Comparison of ENCODE assay signal across 1 cellular context in the genomic region with DNA sequence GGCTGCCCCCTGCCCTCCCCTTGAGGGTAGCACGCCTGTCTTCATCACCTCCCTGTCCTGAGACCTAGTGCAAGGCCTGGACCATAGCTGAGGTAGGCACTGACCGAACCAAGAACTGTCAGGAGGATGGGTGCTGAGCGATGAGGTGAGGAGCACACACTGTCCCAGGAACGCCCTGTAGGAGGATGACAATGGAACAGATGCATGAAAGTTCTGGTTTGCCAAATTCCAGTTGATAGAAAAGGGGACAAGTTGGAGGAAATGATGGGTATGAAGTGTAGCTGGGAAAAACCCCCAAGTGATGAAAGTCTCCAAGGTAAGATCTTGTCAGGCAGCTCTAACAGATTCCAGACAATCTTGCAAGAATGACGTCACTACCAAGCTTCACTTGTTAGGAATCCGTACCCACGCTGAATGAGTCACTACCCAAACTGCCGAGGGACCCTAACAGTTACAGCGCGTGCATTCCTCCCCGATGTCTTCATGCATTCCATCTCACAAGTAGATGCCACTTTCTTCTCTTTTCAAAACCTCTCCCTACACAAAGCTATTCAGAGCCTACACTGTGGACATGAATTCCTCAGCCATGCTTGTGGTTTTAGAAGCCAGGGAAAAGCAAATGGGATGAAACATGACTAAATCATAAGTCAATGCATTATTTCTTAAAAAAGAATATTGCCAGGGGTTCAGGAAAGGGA.
A peak's percentile ranks its signal among the peaks of the same experiment; 100 is the strongest.
TF ChIP-seq lines count a peak whose summit lies in the region.

No MANE protein-coding gene starts in this region.

TF ChIP-seq in HEK293, 187 proteins besides CTCF, POLR2A, EP300 and RAD21 (continued from another document):
- TF ChIP-seq, protein P1, sequence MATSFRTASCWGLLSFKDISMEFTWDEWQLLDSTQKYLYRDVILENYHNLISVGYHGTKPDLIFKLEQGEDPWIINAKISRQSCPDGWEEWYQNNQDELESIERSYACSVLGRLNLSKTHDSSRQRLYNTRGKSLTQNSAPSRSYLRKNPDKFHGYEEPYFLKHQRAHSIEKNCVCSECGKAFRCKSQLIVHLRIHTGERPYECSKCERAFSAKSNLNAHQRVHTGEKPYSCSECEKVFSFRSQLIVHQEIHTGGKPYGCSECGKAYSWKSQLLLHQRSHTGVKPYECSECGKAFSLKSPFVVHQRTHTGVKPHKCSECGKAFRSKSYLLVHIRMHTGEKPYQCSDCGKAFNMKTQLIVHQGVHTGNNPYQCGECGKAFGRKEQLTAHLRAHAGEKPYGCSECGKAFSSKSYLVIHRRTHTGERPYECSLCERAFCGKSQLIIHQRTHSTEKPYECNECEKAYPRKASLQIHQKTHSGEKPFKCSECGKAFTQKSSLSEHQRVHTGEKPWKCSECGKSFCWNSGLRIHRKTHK (tag by site-specific recombination; IDR thresholded peaks at IDR 0.05) = no peak
- TF ChIP-seq ZNF549 (tag by site-specific recombination; IDR thresholded peaks at IDR 0.05) (no peak), ZNF626 (tag by site-specific recombination; IDR thresholded peaks at IDR 0.05) (no peak), ZNF510 (tag by site-specific recombination; IDR thresholded peaks at IDR 0.05; ENCODE audit: insufficient replicate concordance) (no peak), ZNF768 (tag by site-specific recombination; IDR thresholded peaks at IDR 0.05) (no peak), HOXD13 (CRISPR knock-in tag; IDR thresholded peaks at IDR 0.05; ENCODE audit: borderline replicate concordance) (no peak), SP3 (tag by site-specific recombination; IDR thresholded peaks at IDR 0.05) (peak; percentile 56; the same call in 1 of the 2 replicates), ZNF555 (tag by site-specific recombination; conservative IDR thresholded peaks at IDR 0.05) (no peak), ZNF221 (tag by site-specific recombination; IDR thresholded peaks at IDR 0.05; ENCODE audit: borderline replicate concordance) (no peak), ZNF132 (tag by site-specific recombination; IDR thresholded peaks at IDR 0.05; ENCODE audit: borderline replicate concordance) (no peak)
- TF ChIP-seq, protein P2, sequence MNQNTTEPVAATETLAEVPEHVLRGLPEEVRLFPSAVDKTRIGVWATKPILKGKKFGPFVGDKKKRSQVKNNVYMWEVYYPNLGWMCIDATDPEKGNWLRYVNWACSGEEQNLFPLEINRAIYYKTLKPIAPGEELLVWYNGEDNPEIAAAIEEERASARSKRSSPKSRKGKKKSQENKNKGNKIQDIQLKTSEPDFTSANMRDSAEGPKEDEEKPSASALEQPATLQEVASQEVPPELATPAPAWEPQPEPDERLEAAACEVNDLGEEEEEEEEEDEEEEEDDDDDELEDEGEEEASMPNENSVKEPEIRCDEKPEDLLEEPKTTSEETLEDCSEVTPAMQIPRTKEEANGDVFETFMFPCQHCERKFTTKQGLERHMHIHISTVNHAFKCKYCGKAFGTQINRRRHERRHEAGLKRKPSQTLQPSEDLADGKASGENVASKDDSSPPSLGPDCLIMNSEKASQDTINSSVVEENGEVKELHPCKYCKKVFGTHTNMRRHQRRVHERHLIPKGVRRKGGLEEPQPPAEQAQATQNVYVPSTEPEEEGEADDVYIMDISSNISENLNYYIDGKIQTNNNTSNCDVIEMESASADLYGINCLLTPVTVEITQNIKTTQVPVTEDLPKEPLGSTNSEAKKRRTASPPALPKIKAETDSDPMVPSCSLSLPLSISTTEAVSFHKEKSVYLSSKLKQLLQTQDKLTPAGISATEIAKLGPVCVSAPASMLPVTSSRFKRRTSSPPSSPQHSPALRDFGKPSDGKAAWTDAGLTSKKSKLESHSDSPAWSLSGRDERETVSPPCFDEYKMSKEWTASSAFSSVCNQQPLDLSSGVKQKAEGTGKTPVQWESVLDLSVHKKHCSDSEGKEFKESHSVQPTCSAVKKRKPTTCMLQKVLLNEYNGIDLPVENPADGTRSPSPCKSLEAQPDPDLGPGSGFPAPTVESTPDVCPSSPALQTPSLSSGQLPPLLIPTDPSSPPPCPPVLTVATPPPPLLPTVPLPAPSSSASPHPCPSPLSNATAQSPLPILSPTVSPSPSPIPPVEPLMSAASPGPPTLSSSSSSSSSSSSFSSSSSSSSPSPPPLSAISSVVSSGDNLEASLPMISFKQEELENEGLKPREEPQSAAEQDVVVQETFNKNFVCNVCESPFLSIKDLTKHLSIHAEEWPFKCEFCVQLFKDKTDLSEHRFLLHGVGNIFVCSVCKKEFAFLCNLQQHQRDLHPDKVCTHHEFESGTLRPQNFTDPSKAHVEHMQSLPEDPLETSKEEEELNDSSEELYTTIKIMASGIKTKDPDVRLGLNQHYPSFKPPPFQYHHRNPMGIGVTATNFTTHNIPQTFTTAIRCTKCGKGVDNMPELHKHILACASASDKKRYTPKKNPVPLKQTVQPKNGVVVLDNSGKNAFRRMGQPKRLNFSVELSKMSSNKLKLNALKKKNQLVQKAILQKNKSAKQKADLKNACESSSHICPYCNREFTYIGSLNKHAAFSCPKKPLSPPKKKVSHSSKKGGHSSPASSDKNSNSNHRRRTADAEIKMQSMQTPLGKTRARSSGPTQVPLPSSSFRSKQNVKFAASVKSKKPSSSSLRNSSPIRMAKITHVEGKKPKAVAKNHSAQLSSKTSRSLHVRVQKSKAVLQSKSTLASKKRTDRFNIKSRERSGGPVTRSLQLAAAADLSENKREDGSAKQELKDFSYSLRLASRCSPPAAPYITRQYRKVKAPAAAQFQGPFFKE (tag by site-specific recombination; IDR thresholded peaks at IDR 0.05; ENCODE audit: borderline replicate concordance) = no peak
- TF ChIP-seq, protein P3, sequence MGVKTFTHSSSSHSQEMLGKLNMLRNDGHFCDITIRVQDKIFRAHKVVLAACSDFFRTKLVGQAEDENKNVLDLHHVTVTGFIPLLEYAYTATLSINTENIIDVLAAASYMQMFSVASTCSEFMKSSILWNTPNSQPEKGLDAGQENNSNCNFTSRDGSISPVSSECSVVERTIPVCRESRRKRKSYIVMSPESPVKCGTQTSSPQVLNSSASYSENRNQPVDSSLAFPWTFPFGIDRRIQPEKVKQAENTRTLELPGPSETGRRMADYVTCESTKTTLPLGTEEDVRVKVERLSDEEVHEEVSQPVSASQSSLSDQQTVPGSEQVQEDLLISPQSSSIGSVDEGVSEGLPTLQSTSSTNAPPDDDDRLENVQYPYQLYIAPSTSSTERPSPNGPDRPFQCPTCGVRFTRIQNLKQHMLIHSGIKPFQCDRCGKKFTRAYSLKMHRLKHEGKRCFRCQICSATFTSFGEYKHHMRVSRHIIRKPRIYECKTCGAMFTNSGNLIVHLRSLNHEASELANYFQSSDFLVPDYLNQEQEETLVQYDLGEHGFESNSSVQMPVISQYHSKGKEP (tag by site-specific recombination; IDR thresholded peaks at IDR 0.05) = no peak
- TF ChIP-seq, protein P4, sequence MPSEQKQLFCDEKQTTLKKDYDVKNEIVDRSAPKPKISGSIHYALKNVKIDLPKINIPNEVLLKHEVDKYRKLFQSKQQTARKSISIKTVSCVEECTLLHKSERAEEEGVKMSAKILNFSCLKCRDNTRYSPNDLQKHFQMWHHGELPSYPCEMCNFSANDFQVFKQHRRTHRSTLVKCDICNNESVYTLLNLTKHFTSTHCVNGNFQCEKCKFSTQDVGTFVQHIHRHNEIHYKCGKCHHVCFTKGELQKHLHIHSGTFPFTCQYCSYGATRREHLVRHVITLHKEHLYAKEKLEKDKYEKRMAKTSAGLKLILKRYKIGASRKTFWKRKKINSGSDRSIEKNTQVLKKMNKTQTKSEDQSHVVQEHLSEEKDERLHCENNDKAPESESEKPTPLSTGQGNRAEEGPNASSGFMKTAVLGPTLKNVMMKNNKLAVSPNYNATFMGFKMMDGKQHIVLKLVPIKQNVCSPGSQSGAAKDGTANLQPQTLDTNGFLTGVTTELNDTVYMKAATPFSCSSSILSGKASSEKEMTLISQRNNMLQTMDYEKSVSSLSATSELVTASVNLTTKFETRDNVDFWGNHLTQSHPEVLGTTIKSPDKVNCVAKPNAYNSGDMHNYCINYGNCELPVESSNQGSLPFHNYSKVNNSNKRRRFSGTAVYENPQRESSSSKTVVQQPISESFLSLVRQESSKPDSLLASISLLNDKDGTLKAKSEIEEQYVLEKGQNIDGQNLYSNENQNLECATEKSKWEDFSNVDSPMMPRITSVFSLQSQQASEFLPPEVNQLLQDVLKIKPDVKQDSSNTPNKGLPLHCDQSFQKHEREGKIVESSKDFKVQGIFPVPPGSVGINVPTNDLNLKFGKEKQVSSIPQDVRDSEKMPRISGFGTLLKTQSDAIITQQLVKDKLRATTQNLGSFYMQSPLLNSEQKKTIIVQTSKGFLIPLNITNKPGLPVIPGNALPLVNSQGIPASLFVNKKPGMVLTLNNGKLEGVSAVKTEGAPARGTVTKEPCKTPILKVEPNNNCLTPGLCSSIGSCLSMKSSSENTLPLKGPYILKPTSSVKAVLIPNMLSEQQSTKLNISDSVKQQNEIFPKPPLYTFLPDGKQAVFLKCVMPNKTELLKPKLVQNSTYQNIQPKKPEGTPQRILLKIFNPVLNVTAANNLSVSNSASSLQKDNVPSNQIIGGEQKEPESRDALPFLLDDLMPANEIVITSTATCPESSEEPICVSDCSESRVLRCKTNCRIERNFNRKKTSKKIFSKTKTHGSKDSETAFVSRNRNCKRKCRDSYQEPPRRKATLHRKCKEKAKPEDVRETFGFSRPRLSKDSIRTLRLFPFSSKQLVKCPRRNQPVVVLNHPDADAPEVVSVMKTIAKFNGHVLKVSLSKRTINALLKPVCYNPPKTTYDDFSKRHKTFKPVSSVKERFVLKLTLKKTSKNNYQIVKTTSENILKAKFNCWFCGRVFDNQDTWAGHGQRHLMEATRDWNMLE (tag by site-specific recombination; conservative IDR thresholded peaks at IDR 0.05; ENCODE audit: low read depth) = 0 out of 2 replicates have a peak, but pooled peaks have one; percentile 36
- TF ChIP-seq, protein P5, sequence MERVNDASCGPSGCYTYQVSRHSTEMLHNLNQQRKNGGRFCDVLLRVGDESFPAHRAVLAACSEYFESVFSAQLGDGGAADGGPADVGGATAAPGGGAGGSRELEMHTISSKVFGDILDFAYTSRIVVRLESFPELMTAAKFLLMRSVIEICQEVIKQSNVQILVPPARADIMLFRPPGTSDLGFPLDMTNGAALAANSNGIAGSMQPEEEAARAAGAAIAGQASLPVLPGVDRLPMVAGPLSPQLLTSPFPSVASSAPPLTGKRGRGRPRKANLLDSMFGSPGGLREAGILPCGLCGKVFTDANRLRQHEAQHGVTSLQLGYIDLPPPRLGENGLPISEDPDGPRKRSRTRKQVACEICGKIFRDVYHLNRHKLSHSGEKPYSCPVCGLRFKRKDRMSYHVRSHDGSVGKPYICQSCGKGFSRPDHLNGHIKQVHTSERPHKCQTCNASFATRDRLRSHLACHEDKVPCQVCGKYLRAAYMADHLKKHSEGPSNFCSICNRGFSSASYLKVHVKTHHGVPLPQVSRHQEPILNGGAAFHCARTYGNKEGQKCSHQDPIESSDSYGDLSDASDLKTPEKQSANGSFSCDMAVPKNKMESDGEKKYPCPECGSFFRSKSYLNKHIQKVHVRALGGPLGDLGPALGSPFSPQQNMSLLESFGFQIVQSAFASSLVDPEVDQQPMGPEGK (tag by site-specific recombination; IDR thresholded peaks at IDR 0.05) = 0 out of 2 replicates have a peak, but pooled peaks have one; percentile 32
